In the genomic region with DNA sequence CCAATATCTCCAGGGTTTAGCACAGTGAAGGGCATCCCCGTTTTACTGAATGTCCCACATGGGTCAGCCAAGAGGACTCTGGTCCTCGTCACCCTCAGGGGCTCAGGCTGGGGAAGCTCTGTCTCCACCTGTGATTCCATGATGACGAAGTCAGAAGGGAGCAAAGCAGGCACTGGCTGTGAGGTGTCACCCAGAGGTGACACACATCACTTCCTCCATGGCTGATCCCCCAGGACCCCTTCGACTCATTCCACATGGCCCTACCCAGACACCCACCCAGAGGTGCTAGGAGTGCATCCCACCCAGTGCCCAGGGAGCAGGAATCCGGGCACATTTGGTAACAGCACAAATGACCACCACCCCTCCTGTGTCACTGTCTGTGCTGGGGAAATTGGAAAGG, we compare ENCODE assay signal across 19 cellular contexts.
"Had no signal": no experiment of that assay in that cellular context is flagged by ENCODE, and none has a peak within 500 bp of the region (broad histone marks: within the 10 kb centered on the region; RNA-seq: fewer than 3 reads in every experiment).

No MANE protein-coding gene starts in this region.

- H3K4me1 Mint-ChIP-seq: activated CD4-positive, alpha-beta memory T cell treated with anti-CD3 and anti-CD28 coated beads, Interleukin-2, amount 10 ng/mL, durations not matched to agents 7 days and 5 days; mesothelial cell of epicardium had no signal

- H3K4me3 Mint-ChIP-seq: activated CD4-positive, alpha-beta memory T cell treated with anti-CD3 and anti-CD28 coated beads, Interleukin-2, amount 10 ng/mL, durations not matched to agents 7 days and 5 days; activated naive CD8-positive, alpha-beta T cell; brain; mesothelial cell of epicardium; T-helper 1 cell treated with Interleukin-12 subunit alpha and Interleukin-12 subunit beta and Interleukin-4 antibody, amounts not matched to agents 30 μg/mL and 1 μg/mL, for 36 hours had no signal

- H3K9me3 Mint-ChIP-seq: activated CD4-positive, alpha-beta memory T cell treated with anti-CD3 and anti-CD28 coated beads, Interleukin-2, amount 10 ng/mL, durations not matched to agents 7 days and 5 days; mesothelial cell of epicardium; T-helper 1 cell treated with Interleukin-12 subunit alpha and Interleukin-12 subunit beta and Interleukin-4 antibody, amounts not matched to agents 30 μg/mL and 1 μg/mL, for 36 hours had no signal

- H3K27ac Mint-ChIP-seq: activated CD4-positive, alpha-beta memory T cell treated with anti-CD3 and anti-CD28 coated beads, Interleukin-2, amount 10 ng/mL, durations not matched to agents 7 days and 5 days; activated naive CD8-positive, alpha-beta T cell; mesothelial cell of epicardium; T-helper 1 cell treated with Interleukin-12 subunit alpha and Interleukin-12 subunit beta and Interleukin-4 antibody, amounts not matched to agents 30 μg/mL and 1 μg/mL, for 36 hours had no signal

- H3K36me3 Mint-ChIP-seq: activated naive CD8-positive, alpha-beta T cell; brain; mesothelial cell of epicardium had no signal

- H3K27me3 ChIP-seq: uterus had no signal

- H3K36me3 ChIP-seq: uterus had no signal

- H3K27ac ChIP-seq: uterus had no signal

- H3K4me1 ChIP-seq: uterus had no signal

- H3K9me3 ChIP-seq: uterus had no signal

- DNase-seq: activated CD4-positive, alpha-beta memory T cell treated with anti-CD3 and anti-CD28 coated beads, Interleukin-2, amount 10 ng/mL, durations not matched to agents 7 days and 5 days; activated CD4-positive, alpha-beta T cell treated with anti-CD3 and anti-CD28 coated beads for 4 hours; activated gamma-delta T cell treated with Interleukin-2 at 50 U/mL for 16 hours; activated T-cell treated with anti-CD3 and anti-CD28 coated beads, Interleukin-2, amount 50 U/mL, for 48 hours; amygdala; central memory CD4-positive, alpha-beta T cell; cortex of kidney; effector CD8-positive, alpha-beta T cell; foreskin fibroblast; hippocampal formation; kidney glomerular epithelial cell; stimulated activated CD4-positive, alpha-beta T cell treated with anti-CD3 and anti-CD28 coated beads, Interleukin-15, amount 100 ng/mL, for 24 hours; stimulated activated CD4-positive, alpha-beta T cell treated with anti-CD3 and anti-CD28 coated beads, Interleukin-4, amount 100 ng/mL, for 24 hours; stimulated activated naive CD4-positive, alpha-beta T cell had no signal

- H3K4me3 ChIP-seq: uterus had no signal
